In genomic region chr13:111005808-111006494, GRCh38 we compare ENCODE assay signal across 10 cellular contexts.
DNase-seq lines count a peak whose midpoint lies in the region; ATAC-seq and TF ChIP-seq lines count a peak whose summit lies in the region.
"Had no signal": no experiment of that assay in that cellular context is flagged by ENCODE, and none has a peak within 500 bp of the region (broad histone marks: within the 10 kb centered on the region; RNA-seq: fewer than 3 reads in every experiment).

No MANE protein-coding gene starts in this region.

- intact Hi-C loops in ascending aorta (cut with DNase I), result loop anchor here (1.0 to 5.0 kb wide), 3 partner anchors 49 to 221 kb away; no protein-coding TSS in a partner anchor
- intact Hi-C loops in CD8-positive, alpha-beta T cell (cut with DNase I, micrococcal nuclease), result no loop called here

- no peaks in the 10 kb centered on the region for H3K27me3 ChIP-seq in ascending aorta
- no peaks in the 10 kb centered on the region for H3K27me3 ChIP-seq in right atrium auricular region
- no peaks in the 10 kb centered on the region for H3K27me3 ChIP-seq in rectal smooth muscle tissue (ENCODE audit: control insufficient read depth, insufficient read depth, low read length)
- no peaks in the 10 kb centered on the region for H3K27me3 ChIP-seq in CD8-positive, alpha-beta T cell (ENCODE audit: insufficient read depth, low read length)

- CTCF ChIA-PET in CD8-positive, alpha-beta T cell (lab: Charles Lee), result no interaction called here

- no peak overlapping the region for H3K4me3 Mint-ChIP-seq in CD8-positive, alpha-beta T cell
- H3K4me3 Mint-ChIP-seq: activated T-cell treated with anti-CD3 and anti-CD28 coated beads, Interleukin-2, amount 50 U/mL, for 24 hours; CD4-positive, alpha-beta memory T cell had no signal

- peaks cover 0 to 16% of the 10 kb centered on the region in 2 donors for H3K4me1 ChIP-seq in ascending aorta
- H3K4me1 ChIP-seq in right atrium auricular region, result peaks cover 0 to 25% of the 10 kb centered on the region in 2 donors
- H3K4me1 ChIP-seq in rectal smooth muscle tissue (ENCODE audit: control insufficient read depth, insufficient read depth, low read length), result peaks cover 18% of the 10 kb centered on the region
- H3K4me1 ChIP-seq in CD8-positive, alpha-beta T cell (ENCODE audit: insufficient read depth, low read length), result no peaks in the 10 kb centered on the region

- H3K4me1 Mint-ChIP-seq in CD8-positive, alpha-beta T cell (ENCODE audit: low read depth), result no peaks in the 10 kb centered on the region
- H3K4me1 Mint-ChIP-seq: CD4-positive, alpha-beta memory T cell had no signal

- ATAC-seq in GM21381 (IDR thresholded peaks at IDR 0.05; ENCODE audit: unreplicated experiment), result no peak
- ATAC-seq in CD8-positive, alpha-beta T cell, result no peak

- H3K9me3 ChIP-seq in ascending aorta, result no peaks in the 10 kb centered on the region
- H3K9me3 ChIP-seq in right atrium auricular region, result no peaks in the 10 kb centered on the region
- H3K9me3 ChIP-seq in CD8-positive, alpha-beta T cell (ENCODE audit: low read length), result no peaks in the 10 kb centered on the region

- no peaks in the 10 kb centered on the region for H3K36me3 ChIP-seq in ascending aorta
- H3K36me3 ChIP-seq in right atrium auricular region, result no peaks in the 10 kb centered on the region
- no peaks in the 10 kb centered on the region for H3K36me3 ChIP-seq in rectal smooth muscle tissue (ENCODE audit: control insufficient read depth, insufficient read depth, low read length)
- H3K36me3 ChIP-seq in CD8-positive, alpha-beta T cell (ENCODE audit: insufficient read depth, low read length), result no peaks in the 10 kb centered on the region

- POLR2A ChIA-PET in CD8-positive, alpha-beta T cell (lab: Charles Lee), result no interaction called here

- no peaks in the 10 kb centered on the region for H3K9me3 Mint-ChIP-seq in CD8-positive, alpha-beta T cell
- H3K9me3 Mint-ChIP-seq: activated T-cell treated with anti-CD3 and anti-CD28 coated beads, Interleukin-2, amount 50 U/mL, for 24 hours; CD4-positive, alpha-beta memory T cell had no signal

- no peak overlapping the region for H3K9ac ChIP-seq in rectal smooth muscle tissue (ENCODE audit: low read length)

- no peaks in the 10 kb centered on the region for H3K36me3 Mint-ChIP-seq in CD8-positive, alpha-beta T cell
- H3K36me3 Mint-ChIP-seq: CD4-positive, alpha-beta memory T cell had no signal

- H3K4me3 ChIP-seq in ascending aorta (peak overlapping the region; percentile 18 to 21), right atrium auricular region (no peak overlapping the region), rectal smooth muscle tissue (ENCODE audit: low read length) (no peak overlapping the region)
- no peak overlapping the region for H3K4me3 ChIP-seq in CD8-positive, alpha-beta T cell (ENCODE audit: low read depth, low read length)

- TF ChIP-seq CTCF in ascending aorta (IDR thresholded peaks at IDR 0.05), result no peak
- no peak for TF ChIP-seq CTCF in right atrium auricular region (IDR thresholded peaks at IDR 0.05)
- no peak for TF ChIP-seq CTCF in CD8-positive, alpha-beta T cell (IDR thresholded peaks at IDR 0.05)

- H3K27ac Mint-ChIP-seq in CD8-positive, alpha-beta T cell, result no peak overlapping the region
- H3K27ac Mint-ChIP-seq: activated T-cell treated with anti-CD3 and anti-CD28 coated beads, Interleukin-2, amount 50 U/mL, for 24 hours; CD4-positive, alpha-beta memory T cell had no signal

- H3K27ac ChIP-seq in ascending aorta, result peak overlapping the region; percentile 84 to 86
- H3K27ac ChIP-seq in right atrium auricular region, result peak overlapping the region; percentile 83 to 84
- H3K27ac ChIP-seq in rectal smooth muscle tissue (ENCODE audit: low read depth, low read length), result peak overlapping the region; percentile 83
- H3K27ac ChIP-seq in CD8-positive, alpha-beta T cell (ENCODE audit: low read depth, low read length), result no peak overlapping the region

- peaks cover 12% of the 10 kb centered on the region for H3K27me3 Mint-ChIP-seq in CD8-positive, alpha-beta T cell (ENCODE audit: low read depth)

- DNase-seq in DMS79 (lab: John Stamatoyannopoulos, UW), result peak; percentile 22
- DNase-seq in ascending aorta (ENCODE audit: low spot score in 2 of 2), result peak in 1 of 2 donors; percentile 77
- no peak for DNase-seq in right atrium auricular region (ENCODE audit: low spot score)
- DNase-seq in NCI-H1694 (lab: John Stamatoyannopoulos, UW), result no peak
- DNase-seq in CD8-positive, alpha-beta T cell, result no peak
- no peak for DNase-seq in RPMI8226
- DNase-seq: activated T-cell treated with anti-CD3 and anti-CD28 coated beads, Interleukin-2, amount 50 U/mL, for 24 hours; CD4-positive, alpha-beta memory T cell had no signal

Comparison
In these comparisons a context has a peak if more than half of its experiments do, and no peak if none do; other contexts are left out.
1. H3K4me3 ChIP-seq: peak in ascending aorta (2 of 2); none in right atrium auricular region (0 of 2), rectal smooth muscle tissue (single experiment) and CD8-positive, alpha-beta T cell (single experiment).